In the genomic region with DNA sequence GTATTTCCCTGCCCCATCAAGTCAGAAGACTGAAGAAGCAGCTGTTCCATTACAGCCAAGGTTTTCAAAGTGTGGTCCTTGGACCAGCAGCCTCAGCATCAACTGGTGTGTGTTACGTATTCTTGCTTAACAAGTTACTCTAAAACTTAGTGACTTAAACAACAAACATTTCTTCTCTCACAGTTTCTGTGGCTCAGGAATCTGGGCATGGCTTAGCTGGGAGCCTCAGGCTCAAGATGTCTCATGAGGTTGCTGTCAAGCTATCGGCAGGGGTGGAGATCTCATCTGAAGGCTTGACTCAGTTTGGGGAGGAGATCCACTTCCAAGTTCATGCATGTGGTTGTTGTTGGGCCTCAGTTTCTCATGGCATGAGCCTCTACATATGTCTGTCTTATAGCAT, we compare ENCODE assay signal across 20 cellular contexts.
DNase-seq lines count a peak whose midpoint lies in the region; ATAC-seq and TF ChIP-seq lines count a peak whose summit lies in the region.
"Had no signal": no experiment of that assay in that cellular context is flagged by ENCODE, and none has a peak within 500 bp of the region (broad histone marks: within the 10 kb centered on the region; RNA-seq: fewer than 3 reads in every experiment).

No MANE protein-coding gene starts in this region.

- H3K9ac ChIP-seq in neural progenitor cell: no peak overlapping the region
- H3K9ac ChIP-seq: BLaER1, SK-N-SH had no signal

- H3K4me1 ChIP-seq in neural progenitor cell: peaks cover 49% of the 10 kb centered on the region

- H3K27me3 ChIP-seq in neural progenitor cell (peaks cover 9% of the 10 kb centered on the region), WERI-Rb-1 (ENCODE audit: insufficient read depth, low read depth, severe bottlenecking) (no peaks in the 10 kb centered on the region)
- H3K27me3 ChIP-seq: BLaER1 had no signal

- no peaks in the 10 kb centered on the region for H3K79me2 ChIP-seq in neural progenitor cell (ENCODE audit: low read depth)

- no peaks in the 10 kb centered on the region for H3K9me3 Mint-ChIP-seq in neural progenitor cell
- H3K9me3 Mint-ChIP-seq: CD8-positive, alpha-beta T cell had no signal

- H3K36me3 ChIP-seq in neural progenitor cell (no peaks in the 10 kb centered on the region), WERI-Rb-1 (no peaks in the 10 kb centered on the region)
- H3K36me3 ChIP-seq: BLaER1 had no signal

- no peak for ATAC-seq in HG02610 (IDR thresholded peaks at IDR 0.05; ENCODE audit: unreplicated experiment)
- ATAC-seq in GM19351 (IDR thresholded peaks at IDR 0.05; ENCODE audit: unreplicated experiment): no peak
- ATAC-seq: CD8-positive, alpha-beta T cell had no signal

- H3K36me3 Mint-ChIP-seq in neural progenitor cell: no peaks in the 10 kb centered on the region
- H3K36me3 Mint-ChIP-seq: CD8-positive, alpha-beta T cell had no signal

- no peak overlapping the region for H3K4me2 ChIP-seq in neural progenitor cell
- H3K4me2 ChIP-seq: BLaER1, SK-N-SH had no signal

- H3K27ac ChIP-seq in C4-2B (peak overlapping the region; percentile 73; the same call in 1 of the 2 replicates), coronary artery (no peak overlapping the region), neural progenitor cell (no peak overlapping the region), WERI-Rb-1 (no peak overlapping the region)
- H3K27ac ChIP-seq: BLaER1 had no signal

- H3K4me3 ChIP-seq in coronary artery (no peak overlapping the region), neural progenitor cell (no peak overlapping the region), WERI-Rb-1 (ENCODE audit: low read depth, low read length) (no peak overlapping the region)
- H3K4me3 ChIP-seq: BLaER1 had no signal

- H3K27ac Mint-ChIP-seq in neural progenitor cell: peak overlapping the region; percentile 31
- H3K27ac Mint-ChIP-seq: CD8-positive, alpha-beta T cell had no signal

- no peaks in the 10 kb centered on the region for H4K20me1 ChIP-seq in neural progenitor cell (ENCODE audit: low read depth)
- H4K20me1 ChIP-seq: BLaER1 had no signal

- DNase-seq in M059J (ENCODE audit: low read depth) (peak; percentile 28), coronary artery (ENCODE audit: low spot score) (peak; percentile 33), neural progenitor cell (ENCODE audit: low spot score) (no peak), WERI-Rb-1 (no peak)
- DNase-seq in stimulated activated CD4-positive, alpha-beta T cell treated with anti-CD3 and anti-CD28 coated beads, Interleukin-4, amount 100 ng/mL, for 4 hours: no peak
- DNase-seq: Calu3; CD8-positive, alpha-beta T cell; Kasumi-1; NCI-H1105 treated with DMSO at 0.1 percent for 48 hours; NCI-H1694; NCI-H2081 treated with DMSO at 0.1 percent for 48 hours; NCI-H748 treated with DMSO at 0.1 percent for 48 hours; NK-92 treated with Interleukin-12 subunit alpha and Interleukin-12 subunit beta, amount 100 ng/mL, for 24 hours; RPMI8226; SHP77 treated with DMSO at 0.1 percent for 48 hours; SK-N-SH had no signal

- H3F3A ChIP-seq in neural progenitor cell (ENCODE audit: low read depth): peaks cover 34% of the 10 kb centered on the region

- H3K4me3 Mint-ChIP-seq in neural progenitor cell: no peak overlapping the region
- H3K4me3 Mint-ChIP-seq: CD8-positive, alpha-beta T cell had no signal

- peaks cover 50% of the 10 kb centered on the region for H3K4me1 Mint-ChIP-seq in neural progenitor cell

- TF ChIP-seq CTCF in C4-2B (conservative IDR thresholded peaks at IDR 0.05) (no peak), coronary artery (IDR thresholded peaks at IDR 0.05) (no peak), neural progenitor cell (IDR thresholded peaks at IDR 0.05) (no peak), WERI-Rb-1 (IDR thresholded peaks at IDR 0.05; ENCODE audit: low read depth, low read length) (no peak)

- H3K27me3 Mint-ChIP-seq in neural progenitor cell (ENCODE audit: insufficient read depth, low read depth): peaks cover 5% of the 10 kb centered on the region

- no peak overlapping the region for H2AFZ ChIP-seq in neural progenitor cell (replicated peaks)

- no peaks in the 10 kb centered on the region for H3K9me3 ChIP-seq in neural progenitor cell (ENCODE audit: low read depth)
- H3K9me3 ChIP-seq in WERI-Rb-1 (ENCODE audit: severe bottlenecking): no peaks in the 10 kb centered on the region
- H3K9me3 ChIP-seq: BLaER1, SK-N-SH had no signal

Comparison
In these comparisons a context has a peak if more than half of its experiments do, and no peak if none do; other contexts are left out.
1. DNase-seq: peak in M059J (single experiment) and coronary artery (single experiment); none in neural progenitor cell (single experiment), WERI-Rb-1 (single experiment) and stimulated activated CD4-positive, alpha-beta T cell treated with anti-CD3 and anti-CD28 coated beads, Interleukin-4, amount 100 ng/mL, for 4 hours (0 of 2).